ENCODE assay signal across 27 cellular contexts in genomic region chr9:106298997-106299396, GRCh38.
"Had no signal": no experiment of that assay in that cellular context is flagged by ENCODE, and none has a peak within 500 bp of the region (broad histone marks: within the 10 kb centered on the region; RNA-seq: fewer than 3 reads in every experiment).

No MANE protein-coding gene starts in this region.

- H3K4me3 ChIP-seq: pancreas, psoas muscle, right lobe of liver, sigmoid colon, stomach, thoracic aorta, thyroid gland, tibial nerve, upper lobe of left lung, vagina had no signal

- DNase-seq: naive thymus-derived CD8-positive, alpha-beta T cell; nephron progenitor cell; nucleus accumbens; pancreas; posterior cingulate gyrus; psoas muscle; right cardiac atrium; right lobe of liver; sigmoid colon; small intestine; stimulated activated CD4-positive, alpha-beta T cell treated with anti-CD3 and anti-CD28 coated beads, Interleukin-15, amount 100 ng/mL, for 24 hours; stimulated activated CD4-positive, alpha-beta T cell treated with anti-CD3 and anti-CD28 coated beads, Interleukin-2, amount 100 ng/mL, for 24 hours; stimulated activated CD4-positive, alpha-beta T cell treated with anti-CD3 and anti-CD28 coated beads, Interleukin-2, amount 100 ng/mL, for 48 hours; stimulated activated CD4-positive, alpha-beta T cell treated with anti-CD3 and anti-CD28 coated beads, Interleukin-4, amount 100 ng/mL, for 24 hours; stimulated activated naive B cell treated with anti-CD40 and anti-IgM and Interleukin-4, amounts not matched to agents 10 μg/mL and 1 μg/mL and 100 μg/mL, for 72 hours; stimulated activated naive CD4-positive, alpha-beta T cell treated with Interleukin-2 at 50 U/mL for 16 hours; stomach; thyroid gland; trophoblast cell; upper lobe of left lung had no signal

- H3K4me1 ChIP-seq: pancreas, psoas muscle, right lobe of liver, sigmoid colon, stomach, thyroid gland, tibial nerve, upper lobe of left lung, vagina had no signal

- H3K36me3 ChIP-seq: neutrophil, pancreas, right lobe of liver, sigmoid colon, stomach, thoracic aorta, thyroid gland, tibial nerve, upper lobe of left lung, vagina had no signal

- H3K9me3 ChIP-seq: neutrophil, pancreas, psoas muscle, right lobe of liver, sigmoid colon, stomach, thoracic aorta, thyroid gland, tibial nerve, upper lobe of left lung, vagina had no signal

- H3K27ac ChIP-seq: neutrophil, pancreas, psoas muscle, right lobe of liver, sigmoid colon, stomach, thoracic aorta, thyroid gland, tibial nerve, upper lobe of left lung, vagina had no signal

- ATAC-seq: naive thymus-derived CD8-positive, alpha-beta T cell; natural killer cell treated with Interleukin-12 subunit alpha and Interleukin-12 subunit beta and Interleukin-15 and Interleukin-18, amount 100 ng/mL, for 72 hours; pancreas; psoas muscle; right cardiac atrium; stimulated activated effector memory CD8-positive, alpha-beta T cell treated with anti-CD3 and anti-CD28 coated beads, Interleukin-12 subunit alpha, Interleukin-12 subunit beta, amount 100 ng/mL, for 72 hours; stimulated activated naive B cell treated with anti-CD40 and anti-IgM and Interleukin-4, amounts not matched to agents 10 μg/mL and 1 μg/mL and 100 μg/mL, for 72 hours had no signal

- H3K27me3 ChIP-seq: neutrophil, pancreas, right lobe of liver, sigmoid colon, stomach, thyroid gland, tibial nerve, upper lobe of left lung, vagina had no signal

- FAIRE-seq: pancreas, small intestine, urothelium cell line had no signal
